In the genomic region with DNA sequence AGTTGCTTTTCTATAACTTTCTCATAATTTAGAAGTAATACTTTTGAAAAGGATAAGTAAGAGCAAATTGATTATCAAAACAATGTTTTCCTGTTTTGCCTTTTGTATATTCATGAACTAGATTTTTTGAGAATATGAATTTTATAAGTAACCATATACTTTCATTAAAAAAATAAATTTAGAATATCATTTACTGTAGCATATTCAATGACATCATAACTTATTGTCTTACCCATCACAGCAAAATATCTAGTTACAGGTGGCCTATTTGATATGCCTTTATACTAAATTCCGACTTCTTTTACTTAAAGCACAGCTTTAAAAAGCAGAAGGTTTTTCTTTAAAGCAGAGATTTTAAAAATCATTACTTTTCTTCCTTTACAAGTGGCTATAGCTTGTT, we compare ENCODE assay signal across 21 cellular contexts. TPM values are rescaled to one million over a fixed set of nuclear protein-coding genes. Genes with fewer than 3 reads are reported as not detected.
DNase-seq lines count a peak whose midpoint lies in the region; FAIRE-seq and TF ChIP-seq lines count a peak whose summit lies in the region.
"Had no signal": no experiment of that assay in that cellular context is flagged by ENCODE, and none has a peak within 500 bp of the region (broad histone marks: within the 10 kb centered on the region; RNA-seq: fewer than 3 reads in every experiment).

No MANE protein-coding gene starts in this region.

- TF ChIP-seq CTCF in HEK293 (tag by site-specific recombination; IDR thresholded peaks at IDR 0.05) (no peak), osteocyte (IDR thresholded peaks at IDR 0.05) (no peak)

- peaks cover 1% of the 10 kb centered on the region for H3K4me1 Mint-ChIP-seq in osteocyte (ENCODE audit: unreplicated experiment)

- no peak overlapping the region for H3K4me3 Mint-ChIP-seq in osteocyte (ENCODE audit: unreplicated experiment)
- H3K4me3 Mint-ChIP-seq: B cell; CD4-positive, CD25-positive, alpha-beta regulatory T cell; CD8-positive, alpha-beta T cell had no signal

- CTCF ChIA-PET in HEK293 (lab: Yijun Ruan, JAX) = no interaction called here

- no peaks in the 10 kb centered on the region for H3K4me1 ChIP-seq in HEK293 (ENCODE audit: control insufficient read depth, insufficient read depth, low read length)
- H3K4me1 ChIP-seq: BLaER1, Caco-2, HAP-1 had no signal

- no peaks in the 10 kb centered on the region for H3K9me3 Mint-ChIP-seq in osteocyte (ENCODE audit: unreplicated experiment)
- H3K9me3 Mint-ChIP-seq: CD8-positive, alpha-beta T cell had no signal

- H3K9me3 ChIP-seq in HEK293 (ENCODE audit: control insufficient read depth, insufficient read depth, low read depth, low read length) = no peaks in the 10 kb centered on the region
- H3K9me3 ChIP-seq: BLaER1, HAP-1 had no signal

- no peak overlapping the region for H3K27ac ChIP-seq in HEK293 (ENCODE audit: extremely low read depth, low read depth, low read length)
- H3K27ac ChIP-seq: BLaER1, C4-2B had no signal

- peaks cover 20% of the 10 kb centered on the region for H3K36me3 Mint-ChIP-seq in osteocyte (ENCODE audit: unreplicated experiment)

- POLR2A ChIA-PET in HEK293 (lab: Yijun Ruan, JAX) = no interaction called here

- H3K36me3 ChIP-seq in HEK293 (ENCODE audit: control insufficient read depth in 2 of 2, insufficient read depth in 1 of 2, low read length in 2 of 2) = peaks cover 0 to 8% of the 10 kb centered on the region in 2 experiments

- DNase-seq in osteocyte (ENCODE audit: extremely low spot score, unreplicated experiment) (no peak), AG20443 (ENCODE audit: low spot score) (no peak), NCI-H187 (lab: John Stamatoyannopoulos, UW) (no peak)
- DNase-seq: 8988T; Caco-2; CD4-positive, CD25-positive, alpha-beta regulatory T cell; CD8-positive, alpha-beta T cell; DMS153; DND-41; GDM1; GOT3 had no signal

- no peak overlapping the region for H3K27ac Mint-ChIP-seq in osteocyte (ENCODE audit: unreplicated experiment)
- H3K27ac Mint-ChIP-seq: B cell; CD4-positive, CD25-positive, alpha-beta regulatory T cell; CD8-positive, alpha-beta T cell had no signal

- FAIRE-seq in A204.1 (lab: Jason Lieb, UNC) (peak; percentile 84), islet of Langerhans (lab: Jason Lieb, UNC) (peak; percentile 33)
- FAIRE-seq: GM12891, GM18507, H54 had no signal

- H3K4me3 ChIP-seq in HEK293 (ENCODE audit: low read depth, low read length) = no peak overlapping the region
- H3K4me3 ChIP-seq: BLaER1, HAP-1 had no signal

- no peaks in the 10 kb centered on the region for H3K27me3 Mint-ChIP-seq in osteocyte (ENCODE audit: unreplicated experiment)
- H3K27me3 Mint-ChIP-seq: B cell; CD4-positive, CD25-positive, alpha-beta regulatory T cell had no signal

TF ChIP-seq in HEK293, 187 proteins besides CTCF, POLR2A, EP300 and RAD21:
- TF ChIP-seq, protein P1, sequence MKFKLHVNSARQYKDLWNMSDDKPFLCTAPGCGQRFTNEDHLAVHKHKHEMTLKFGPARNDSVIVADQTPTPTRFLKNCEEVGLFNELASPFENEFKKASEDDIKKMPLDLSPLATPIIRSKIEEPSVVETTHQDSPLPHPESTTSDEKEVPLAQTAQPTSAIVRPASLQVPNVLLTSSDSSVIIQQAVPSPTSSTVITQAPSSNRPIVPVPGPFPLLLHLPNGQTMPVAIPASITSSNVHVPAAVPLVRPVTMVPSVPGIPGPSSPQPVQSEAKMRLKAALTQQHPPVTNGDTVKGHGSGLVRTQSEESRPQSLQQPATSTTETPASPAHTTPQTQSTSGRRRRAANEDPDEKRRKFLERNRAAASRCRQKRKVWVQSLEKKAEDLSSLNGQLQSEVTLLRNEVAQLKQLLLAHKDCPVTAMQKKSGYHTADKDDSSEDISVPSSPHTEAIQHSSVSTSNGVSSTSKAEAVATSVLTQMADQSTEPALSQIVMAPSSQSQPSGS (tag by site-specific recombination; IDR thresholded peaks at IDR 0.05; ENCODE audit: low read depth) = peak; percentile 68; the same call in 1 of the 2 replicates
- TF ChIP-seq, protein P2, sequence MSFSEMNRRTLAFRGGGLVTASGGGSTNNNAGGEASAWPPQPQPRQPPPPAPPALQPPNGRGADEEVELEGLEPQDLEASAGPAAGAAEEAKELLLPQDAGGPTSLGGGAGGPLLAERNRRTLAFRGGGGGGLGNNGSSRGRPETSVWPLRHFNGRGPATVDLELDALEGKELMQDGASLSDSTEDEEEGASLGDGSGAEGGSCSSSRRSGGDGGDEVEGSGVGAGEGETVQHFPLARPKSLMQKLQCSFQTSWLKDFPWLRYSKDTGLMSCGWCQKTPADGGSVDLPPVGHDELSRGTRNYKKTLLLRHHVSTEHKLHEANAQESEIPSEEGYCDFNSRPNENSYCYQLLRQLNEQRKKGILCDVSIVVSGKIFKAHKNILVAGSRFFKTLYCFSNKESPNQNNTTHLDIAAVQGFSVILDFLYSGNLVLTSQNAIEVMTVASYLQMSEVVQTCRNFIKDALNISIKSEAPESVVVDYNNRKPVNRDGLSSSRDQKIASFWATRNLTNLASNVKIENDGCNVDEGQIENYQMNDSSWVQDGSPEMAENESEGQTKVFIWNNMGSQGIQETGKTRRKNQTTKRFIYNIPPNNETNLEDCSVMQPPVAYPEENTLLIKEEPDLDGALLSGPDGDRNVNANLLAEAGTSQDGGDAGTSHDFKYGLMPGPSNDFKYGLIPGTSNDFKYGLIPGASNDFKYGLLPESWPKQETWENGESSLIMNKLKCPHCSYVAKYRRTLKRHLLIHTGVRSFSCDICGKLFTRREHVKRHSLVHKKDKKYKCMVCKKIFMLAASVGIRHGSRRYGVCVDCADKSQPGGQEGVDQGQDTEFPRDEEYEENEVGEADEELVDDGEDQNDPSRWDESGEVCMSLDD (tag by site-specific recombination; IDR thresholded peaks at IDR 0.05) = no peak

RNA-seq across cellular contexts. Expression of a gene that starts 20.1 kb away (rescaled TPM):
- 41.6 and 48.1 TPM in 2 replicates for total RNA-seq in osteocyte
